ENCODE assay signal across 10 cellular contexts in genomic region chr20:63659370-63659769, GRCh38. TPM values are rescaled to one million over a fixed set of nuclear protein-coding genes. Genes with fewer than 3 reads are reported as not detected.
DNase-seq lines count a peak whose midpoint lies in the region; ATAC-seq and TF ChIP-seq lines count a peak whose summit lies in the region.
"Had no signal": no experiment of that assay in that cellular context is flagged by ENCODE, and none has a peak within 500 bp of the region (broad histone marks: within the 10 kb centered on the region; RNA-seq: fewer than 3 reads in every experiment).

No MANE protein-coding gene starts in this region.

- peaks cover 27% of the 10 kb centered on the region for H3K36me3 ChIP-seq in BJ (ENCODE audit: control insufficient read depth, insufficient read depth, low read length)
- peaks cover 3 to 32% of the 10 kb centered on the region in 2 donors for H3K36me3 ChIP-seq in duodenal mucosa (ENCODE audit: control insufficient read depth in 1 of 2, insufficient read depth in 2 of 2, low read length in 2 of 2)
- no peaks in the 10 kb centered on the region for H3K36me3 ChIP-seq in mucosa of descending colon (ENCODE audit: low read depth)

- TF ChIP-seq CTCF in BJ (IDR thresholded peaks at IDR 0.05; ENCODE audit: insufficient read depth, low read depth, low read length): no peak
- no peak for TF ChIP-seq CTCF in LNCaP clone FGC (IDR thresholded peaks at IDR 0.05; ENCODE audit: control insufficient read depth, extremely low read depth, insufficient read depth)
- TF ChIP-seq CTCF in nephron progenitor cell (IDR thresholded peaks at IDR 0.05): no peak
- TF ChIP-seq CTCF in mucosa of descending colon (IDR thresholded peaks at IDR 0.05): no peak

- peaks cover 10% of the 10 kb centered on the region for H3K36me3 Mint-ChIP-seq in nephron progenitor cell (ENCODE audit: low read depth)

- peak overlapping the region in 1 of 2 donors; percentile 75 for H3K9ac ChIP-seq in duodenal mucosa (ENCODE audit: low read depth in 1 of 2, low read length in 2 of 2)

- DNase-seq in BJ (ENCODE audit: low read depth) (no peak), LNCaP clone FGC (ENCODE audit: low read depth) (no peak), nephron progenitor cell (no peak), NCI-H187 (lab: John Stamatoyannopoulos, UW) (no peak), mucosa of descending colon (no peak), NCI-H748 (lab: John Stamatoyannopoulos, UW; ENCODE audit: unreplicated experiment) (no peak)
- DNase-seq: effector CD8-positive, alpha-beta T cell; NCI-H1092 had no signal

- intact Hi-C loops in mucosa of descending colon (cut with DNase I, micrococcal nuclease): no loop called here

- H3K27ac ChIP-seq in duodenal mucosa (ENCODE audit: low read depth, low read length): no peak overlapping the region

- POLR2A ChIA-PET in BJ (lab: Charles Lee): no interaction called here

- no peaks in the 10 kb centered on the region for H3K27me3 Mint-ChIP-seq in nephron progenitor cell (ENCODE audit: low read depth, poor library complexity)

- H3K4me1 ChIP-seq in duodenal mucosa (ENCODE audit: control insufficient read depth in 1 of 2, insufficient read depth in 2 of 2, low read length in 2 of 2): peaks cover 7 to 19% of the 10 kb centered on the region in 2 donors
- H3K4me1 ChIP-seq in mucosa of descending colon (ENCODE audit: low read depth): peaks cover 12% of the 10 kb centered on the region

- peak overlapping the region; percentile 97 for H3K4me3 Mint-ChIP-seq in nephron progenitor cell

- H3K4me1 Mint-ChIP-seq in nephron progenitor cell: peaks cover 32% of the 10 kb centered on the region

- H3K9me3 ChIP-seq in duodenal mucosa (ENCODE audit: control insufficient read depth in 1 of 2, low read length in 2 of 2) (no peaks in the 10 kb centered on the region), mucosa of descending colon (no peaks in the 10 kb centered on the region)

- ATAC-seq in mucosa of descending colon (no peak), HG02571 (IDR thresholded peaks at IDR 0.05; ENCODE audit: unreplicated experiment) (no peak)

- H3K27ac Mint-ChIP-seq in nephron progenitor cell: no peak overlapping the region

- CTCF ChIA-PET in BJ (lab: Yijun Ruan, JAX): no interaction called here

- H3K4me3 ChIP-seq in BJ (ENCODE audit: low read depth, low read length) (peak overlapping the region; percentile 85), LNCaP clone FGC (ENCODE audit: low read depth, low read length) (peak overlapping the region; percentile 67), duodenal mucosa (ENCODE audit: low read depth in 1 of 2, low read length in 2 of 2) (peak overlapping the region; percentile 85 to 88), mucosa of descending colon (no peak overlapping the region)

- no peaks in the 10 kb centered on the region for H3K9me3 Mint-ChIP-seq in nephron progenitor cell

- H3K27me3 ChIP-seq in BJ (ENCODE audit: control insufficient read depth, insufficient read depth, low read length) (no peaks in the 10 kb centered on the region), duodenal mucosa (ENCODE audit: control insufficient read depth in 1 of 2, insufficient read depth in 2 of 2, low read length in 2 of 2) (peaks cover 0 to 12% of the 10 kb centered on the region in 2 donors)

RNA-seq across cellular contexts. Expression of gene RTEL1, which starts 1.3 kb away (rescaled TPM):
- 13.6 and 18.3 TPM in 2 replicates for polyA plus RNA-seq in BJ (2011; rRNA removed)
- 18.6 and 27.2 TPM in 2 replicates for polyA minus RNA-seq in BJ (2011; rRNA and poly(A)+ RNA removed)
- 10 to 100 TPM; 23.5 to 42.8 (median 34.2) TPM for total RNA-seq in mucosa of descending colon

RNA-seq across cellular contexts. Expression of gene STMN3, which starts 6.1 kb away (rescaled TPM):
- 9.7 and 12.7 TPM in 2 replicates for polyA plus RNA-seq in BJ (2011; rRNA removed)
- 4.4 and 4.8 TPM in 2 replicates for polyA minus RNA-seq in BJ (2011; rRNA and poly(A)+ RNA removed)
- total RNA-seq in mucosa of descending colon: 10 to 100 TPM in 1 of 3 donors, 1 to 10 TPM in 2; 2.7 to 19.7 (median 6.7) TPM

RNA-seq across cellular contexts. Expression of gene GMEB2, which starts 32.5 kb away (rescaled TPM):
- 5.2 and 7.4 TPM in 2 replicates for polyA plus RNA-seq in BJ (2011; rRNA removed)
- 4.4 and 5.2 TPM in 2 replicates for polyA minus RNA-seq in BJ (2011; rRNA and poly(A)+ RNA removed)
- total RNA-seq in mucosa of descending colon: 10 to 100 TPM; 10.3 to 12.8 (median 11.4) TPM

RNA-seq across cellular contexts. Expression of gene TNFRSF6B, which starts 37.1 kb away (rescaled TPM):
- 2.1 and 3.2 TPM in 2 replicates for polyA plus RNA-seq in BJ (2011; rRNA removed)
- 0.46 TPM in 1 of 2 replicates, not detected in the other for polyA minus RNA-seq in BJ (2011; rRNA and poly(A)+ RNA removed)
- total RNA-seq in mucosa of descending colon: 10 to 100 TPM in 1 of 3 donors, not detected in 2; 19.7 TPM

RNA-seq across cellular contexts. Expression of gene ARFRP1, which starts 48.4 kb away (rescaled TPM):
- 29.3 and 41.9 TPM in 2 replicates for polyA plus RNA-seq in BJ (2011; rRNA removed)
- polyA minus RNA-seq in BJ (2011; rRNA and poly(A)+ RNA removed): 14.8 and 16.4 TPM in 2 replicates
- total RNA-seq in mucosa of descending colon: 10 to 100 TPM; 64.5 to 69.7 (median 68.6) TPM
